ENCODE assay signal across 11 cellular contexts in the genomic region with DNA sequence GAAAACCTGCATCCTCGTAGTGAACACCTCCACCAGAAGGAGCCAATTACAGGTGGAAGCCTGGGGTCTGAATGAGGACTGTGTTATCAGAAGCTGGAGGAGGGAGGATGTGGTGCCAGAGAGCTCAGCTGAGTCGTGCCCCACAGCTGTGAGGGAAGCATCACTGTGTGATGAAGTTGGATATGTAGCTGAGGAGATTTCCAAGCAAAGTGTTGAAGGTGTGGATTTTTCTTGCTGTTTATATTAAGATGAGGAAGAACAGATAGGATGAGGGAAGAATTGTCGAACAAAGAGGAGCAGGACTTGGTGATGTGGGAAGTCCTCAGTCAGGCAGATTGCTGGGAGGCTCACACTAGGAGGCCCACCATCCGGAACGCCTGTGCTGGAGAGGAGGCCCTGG. TPM values are rescaled to one million over a fixed set of nuclear protein-coding genes. Genes with fewer than 3 reads are reported as not detected.
DNase-seq lines count a peak whose midpoint lies in the region; ATAC-seq and TF ChIP-seq lines count a peak whose summit lies in the region.
"Had no signal": no experiment of that assay in that cellular context is flagged by ENCODE, and none has a peak within 500 bp of the region (broad histone marks: within the 10 kb centered on the region; RNA-seq: fewer than 3 reads in every experiment).

No MANE protein-coding gene starts in this region.

- peaks cover 57% of the 10 kb centered on the region for H3K4me1 Mint-ChIP-seq in CD14-positive monocyte
- peaks cover 22% of the 10 kb centered on the region for H3K4me1 Mint-ChIP-seq in memory B cell
- H3K4me1 Mint-ChIP-seq in endothelial cell (ENCODE audit: unreplicated experiment): peaks cover 7% of the 10 kb centered on the region

- no peak overlapping the region for H3K4me2 ChIP-seq in osteoblast (ENCODE audit: insufficient read depth, low read length)

- TF ChIP-seq CTCF in CD14-positive monocyte (IDR thresholded peaks at IDR 0.05) (no peak), VCaP (conservative IDR thresholded peaks at IDR 0.05) (no peak), tibial artery (IDR thresholded peaks at IDR 0.05) (no peak), osteoblast (IDR thresholded peaks at IDR 0.05; ENCODE audit: extremely low read depth, low read depth, low read length) (no peak), endothelial cell (IDR thresholded peaks at IDR 0.05; ENCODE audit: unreplicated experiment) (no peak)

- H3K27me3 ChIP-seq in tibial artery (no peaks in the 10 kb centered on the region), osteoblast (ENCODE audit: insufficient read depth, low read length) (no peaks in the 10 kb centered on the region)

- H4K20me1 ChIP-seq in osteoblast (ENCODE audit: insufficient read depth, low read length): peaks cover 3% of the 10 kb centered on the region

- H3K36me3 Mint-ChIP-seq in CD14-positive monocyte (peaks cover 44 to 48% of the 10 kb centered on the region in 2 donors), memory B cell (peaks cover 5% of the 10 kb centered on the region), endothelial cell (ENCODE audit: low read depth, unreplicated experiment) (peaks cover 8% of the 10 kb centered on the region)

- H3K4me1 ChIP-seq in tibial artery (peaks cover 0 to 68% (median 25%) of the 10 kb centered on the region in 4 donors), osteoblast (ENCODE audit: insufficient read depth, low read length) (peaks cover 19% of the 10 kb centered on the region)
- H3K4me1 ChIP-seq: HAP-1 had no signal

- no peaks in the 10 kb centered on the region for H3K79me2 ChIP-seq in osteoblast (ENCODE audit: insufficient read depth, low read length)

- H2AFZ ChIP-seq in osteoblast (ENCODE audit: low read length): no peak overlapping the region

- no peaks in the 10 kb centered on the region for H3K9me3 ChIP-seq in tibial artery
- no peaks in the 10 kb centered on the region for H3K9me3 ChIP-seq in osteoblast (ENCODE audit: low read depth, low read length)
- H3K9me3 ChIP-seq: HAP-1 had no signal

- no peak for ATAC-seq in memory B cell (ENCODE audit: low read depth)

- peaks cover 0 to 2% (median 0%) of the 10 kb centered on the region in 7 donors for H3K9me3 Mint-ChIP-seq in CD14-positive monocyte
- peaks cover 5% of the 10 kb centered on the region for H3K9me3 Mint-ChIP-seq in memory B cell
- H3K9me3 Mint-ChIP-seq in endothelial cell (ENCODE audit: unreplicated experiment): peaks cover 5% of the 10 kb centered on the region

- peaks cover 0 to 14% (median 8%) of the 10 kb centered on the region in 3 donors for H3K36me3 ChIP-seq in tibial artery
- H3K36me3 ChIP-seq in osteoblast (ENCODE audit: insufficient read depth, low read length): no peaks in the 10 kb centered on the region
- H3K36me3 ChIP-seq: HAP-1 had no signal

- intact Hi-C loops in CD14-positive monocyte (cut with micrococcal nuclease) (loop anchor here in 1 of 2 donors (1.0 kb wide), 1 partner anchor 21 kb away; no protein-coding TSS in a partner anchor), tibial artery (cut with DNase I; ENCODE audit: low total_unique reads) (loop anchor here (10.0 kb wide), 1 partner anchor 52 kb away; no protein-coding TSS in a partner anchor)

- H3K4me3 ChIP-seq in tibial artery (no peak overlapping the region), osteoblast (ENCODE audit: insufficient read depth, low read length) (no peak overlapping the region)
- H3K4me3 ChIP-seq: HAP-1 had no signal

- peak overlapping the region in 1 of 2 donors; percentile 14 for H3K4me3 Mint-ChIP-seq in CD14-positive monocyte
- no peak overlapping the region for H3K4me3 Mint-ChIP-seq in memory B cell
- H3K4me3 Mint-ChIP-seq in endothelial cell (ENCODE audit: unreplicated experiment): no peak overlapping the region

- H3K27ac Mint-ChIP-seq in CD14-positive monocyte (peak overlapping the region in 4 of 7 donors; percentile 34 to 69 (median 60)), memory B cell (peak overlapping the region; percentile 1), endothelial cell (ENCODE audit: unreplicated experiment) (no peak overlapping the region)

- H3K27me3 Mint-ChIP-seq in CD14-positive monocyte (ENCODE audit: low read depth in 3 of 3) (peaks cover 1 to 3% (median 2%) of the 10 kb centered on the region in 3 donors), memory B cell (no peaks in the 10 kb centered on the region), endothelial cell (ENCODE audit: unreplicated experiment) (peaks cover 6% of the 10 kb centered on the region)

- H3K27ac ChIP-seq in VCaP: peak overlapping the region; percentile 99
- H3K27ac ChIP-seq in tibial artery: peak overlapping the region; percentile 62 to 64
- H3K27ac ChIP-seq in osteoblast (ENCODE audit: low read depth, low read length): no peak overlapping the region

- DNase-seq in CD14-positive monocyte (ENCODE audit: low spot score): no peak
- no peak for DNase-seq in memory B cell (ENCODE audit: low spot score in 2 of 2)
- DNase-seq in tibial artery: no peak
- DNase-seq in stimulated activated CD4-positive, alpha-beta T cell treated with anti-CD3 and anti-CD28 coated beads, Interleukin-15, amount 100 ng/mL, for 24 hours: no peak
- no peak for DNase-seq in osteoblast (ENCODE audit: insufficient read length, low spot score, missing footprints)
- DNase-seq in endothelial cell (ENCODE audit: low spot score): no peak
- DNase-seq: AML-193, NCI-H187 treated with DMSO at 0.1 percent for 48 hours, SIG-M5 had no signal

RNA-seq across cellular contexts. Expression of gene RAB20, which starts 4.4 kb away (rescaled TPM):
- polyA plus RNA-seq in CD14-positive monocyte: 10 to 100 TPM; 37.8 to 43.1 TPM
- total RNA-seq in osteoblast: 3.6 and 3.8 TPM in 2 replicates
- 1.5 TPM for total RNA-seq in endothelial cell (ENCODE audit: unreplicated experiment)

RNA-seq across cellular contexts. Expression of gene NAXD, which starts 58.3 kb away (rescaled TPM):
- 1 to 10 TPM; 7.4 to 8.5 TPM for polyA plus RNA-seq in CD14-positive monocyte
- total RNA-seq in osteoblast (13.8 and 15.9 TPM in 2 replicates), endothelial cell (ENCODE audit: unreplicated experiment) (28.7 TPM)
